ENCODE assay signal across 1 cellular context in the genomic region with DNA sequence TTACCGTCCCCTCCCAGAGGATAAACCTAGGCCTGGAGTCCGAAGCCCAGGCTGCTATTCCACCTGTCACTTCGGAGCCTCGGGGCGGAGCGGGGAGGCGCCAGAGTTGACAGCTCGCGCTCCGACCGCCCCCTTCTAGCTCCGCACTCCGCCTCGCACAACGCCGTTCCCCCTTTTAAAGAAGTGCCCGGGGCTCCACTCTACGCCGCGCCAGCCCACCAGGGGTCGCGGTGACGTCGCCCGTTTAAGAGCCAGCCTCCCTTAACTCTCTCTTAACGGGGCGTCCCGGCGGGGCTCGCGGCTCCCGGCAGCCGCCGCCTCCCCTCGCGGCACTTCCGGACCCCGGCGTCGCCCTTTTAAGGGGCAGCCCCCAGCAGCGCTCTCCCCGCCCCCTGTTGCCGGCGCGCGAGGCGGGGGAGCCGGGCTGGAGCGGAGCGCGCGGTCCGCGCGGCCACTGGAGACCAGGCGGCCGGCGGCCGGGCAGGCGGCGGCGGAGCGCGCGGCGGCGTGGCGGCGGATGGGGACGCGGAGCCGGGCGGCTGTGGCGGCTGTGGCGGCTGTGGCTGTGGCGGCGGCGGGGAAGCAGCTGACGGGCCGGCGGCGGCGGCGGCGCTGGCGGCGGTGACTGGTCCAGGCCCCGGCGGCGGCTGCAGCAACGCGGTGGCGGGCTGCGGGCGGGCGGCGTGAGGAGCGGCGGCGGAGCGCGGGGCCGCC.
TF ChIP-seq lines count a peak whose summit lies in the region.

Gene INAFM2, plus strand, starts transcription at position 454 of the 714 bp plus-strand sequence. CDS start 364 bp downstream, outside the sequence.

TF ChIP-seq in HepG2, 621 proteins besides CTCF, POLR2A, EP300 and RAD21 (continued from another document and continues in another):
- TF ChIP-seq, protein P1, sequence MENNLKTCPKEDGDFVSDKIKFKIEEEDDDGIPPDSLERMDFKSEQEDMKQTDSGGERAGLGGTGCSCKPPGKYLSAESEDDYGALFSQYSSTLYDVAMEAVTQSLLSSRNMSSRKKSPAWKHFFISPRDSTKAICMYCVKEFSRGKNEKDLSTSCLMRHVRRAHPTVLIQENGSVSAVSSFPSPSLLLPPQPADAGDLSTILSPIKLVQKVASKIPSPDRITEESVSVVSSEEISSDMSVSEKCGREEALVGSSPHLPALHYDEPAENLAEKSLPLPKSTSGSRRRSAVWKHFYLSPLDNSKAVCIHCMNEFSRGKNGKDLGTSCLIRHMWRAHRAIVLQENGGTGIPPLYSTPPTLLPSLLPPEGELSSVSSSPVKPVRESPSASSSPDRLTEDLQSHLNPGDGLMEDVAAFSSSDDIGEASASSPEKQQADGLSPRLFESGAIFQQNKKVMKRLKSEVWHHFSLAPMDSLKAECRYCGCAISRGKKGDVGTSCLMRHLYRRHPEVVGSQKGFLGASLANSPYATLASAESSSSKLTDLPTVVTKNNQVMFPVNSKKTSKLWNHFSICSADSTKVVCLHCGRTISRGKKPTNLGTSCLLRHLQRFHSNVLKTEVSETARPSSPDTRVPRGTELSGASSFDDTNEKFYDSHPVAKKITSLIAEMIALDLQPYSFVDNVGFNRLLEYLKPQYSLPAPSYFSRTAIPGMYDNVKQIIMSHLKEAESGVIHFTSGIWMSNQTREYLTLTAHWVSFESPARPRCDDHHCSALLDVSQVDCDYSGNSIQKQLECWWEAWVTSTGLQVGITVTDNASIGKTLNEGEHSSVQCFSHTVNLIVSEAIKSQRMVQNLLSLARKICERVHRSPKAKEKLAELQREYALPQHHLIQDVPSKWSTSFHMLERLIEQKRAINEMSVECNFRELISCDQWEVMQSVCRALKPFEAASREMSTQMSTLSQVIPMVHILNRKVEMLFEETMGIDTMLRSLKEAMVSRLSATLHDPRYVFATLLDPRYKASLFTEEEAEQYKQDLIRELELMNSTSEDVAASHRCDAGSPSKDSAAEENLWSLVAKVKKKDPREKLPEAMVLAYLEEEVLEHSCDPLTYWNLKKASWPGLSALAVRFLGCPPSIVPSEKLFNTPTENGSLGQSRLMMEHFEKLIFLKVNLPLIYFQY (CRISPR knock-in tag; IDR thresholded peaks at IDR 0.05; ENCODE audit: borderline replicate concordance): no peak
- TF ChIP-seq ZNF670 (CRISPR knock-in tag; IDR thresholded peaks at IDR 0.05; ENCODE audit: borderline replicate concordance) (no peak), HNF4G (IDR thresholded peaks at IDR 0.05; ENCODE audit: borderline replicate concordance, low read depth, low read length) (no peak), HNF4G (CRISPR knock-in tag; IDR thresholded peaks at IDR 0.05; ENCODE audit: borderline replicate concordance, low read depth) (no peak), ARNTL (CRISPR knock-in tag; IDR thresholded peaks at IDR 0.05) (no peak), CENPX (CRISPR knock-in tag; IDR thresholded peaks at IDR 0.05) (no peak), MTA1 (CRISPR knock-in tag; IDR thresholded peaks at IDR 0.05; ENCODE audit: borderline replicate concordance) (no peak), LRRFIP1 (CRISPR knock-in tag; conservative IDR thresholded peaks at IDR 0.05) (no peak), HDAC6 (IDR thresholded peaks at IDR 0.05; ENCODE audit: low read depth, low read length) (no peak), ZNF12 (CRISPR knock-in tag; IDR thresholded peaks at IDR 0.05) (no peak), ZNF275 (CRISPR knock-in tag; IDR thresholded peaks at IDR 0.05; ENCODE audit: borderline replicate concordance) (no peak), ZNF101 (CRISPR knock-in tag; IDR thresholded peaks at IDR 0.05; ENCODE audit: borderline replicate concordance, low read depth) (no peak), ARNT2 (CRISPR knock-in tag; IDR thresholded peaks at IDR 0.05; ENCODE audit: low read depth) (0 out of 2 replicates have a peak, but pooled peaks have one; percentile 29), NR0B2 (CRISPR knock-in tag; IDR thresholded peaks at IDR 0.05) (peak; percentile 76; the same call in 1 of the 2 replicates), GATAD2A (CRISPR knock-in tag; IDR thresholded peaks at IDR 0.05) (peak; percentile 31; the same call in 1 of the 2 replicates), ZNF788 (CRISPR knock-in tag; IDR thresholded peaks at IDR 0.05; ENCODE audit: borderline replicate concordance) (no peak), NR3C1 (CRISPR knock-in tag; IDR thresholded peaks at IDR 0.05) (no peak), ZNF672 (CRISPR knock-in tag; IDR thresholded peaks at IDR 0.05) (no peak), ZKSCAN1 (IDR thresholded peaks at IDR 0.05; ENCODE audit: low read length) (no peak), TGIF2 (CRISPR knock-in tag; IDR thresholded peaks at IDR 0.05) (peak; percentile 98), KLF16 (CRISPR knock-in tag; IDR thresholded peaks at IDR 0.05) (peak in 1 of 2 experiments; percentile 62; a peak in 2 of 4 replicates), MEIS1 (CRISPR knock-in tag; IDR thresholded peaks at IDR 0.05; ENCODE audit: borderline replicate concordance) (peak; percentile 96), ZBTB37 (CRISPR knock-in tag; IDR thresholded peaks at IDR 0.05) (no peak), BRCA1 (CRISPR knock-in tag; IDR thresholded peaks at IDR 0.05) (no peak), CBX5 (CRISPR knock-in tag; IDR thresholded peaks at IDR 0.05; ENCODE audit: borderline replicate concordance) (no peak), ZNF205 (CRISPR knock-in tag; IDR thresholded peaks at IDR 0.05) (no peak), ZNF652 (CRISPR knock-in tag; IDR thresholded peaks at IDR 0.05; ENCODE audit: borderline replicate concordance, low read depth) (peak; percentile 77; the same call in 1 of the 2 replicates), PHF5A (CRISPR knock-in tag; IDR thresholded peaks at IDR 0.05; ENCODE audit: low read depth, unreplicated experiment) (no peak), PTBP1 (IDR thresholded peaks at IDR 0.05; ENCODE audit: low read depth, low read length, poor library complexity, severe bottlenecking) (no peak), ZNF746 (CRISPR knock-in tag; IDR thresholded peaks at IDR 0.05) (no peak), TFDP1 (CRISPR knock-in tag; IDR thresholded peaks at IDR 0.05; ENCODE audit: borderline replicate concordance) (peak; percentile 65; the same call in 1 of the 2 replicates), HMG20B (CRISPR knock-in tag; conservative IDR thresholded peaks at IDR 0.05) (no peak), RXRA (CRISPR knock-in tag; IDR thresholded peaks at IDR 0.05) (peak; percentile 54; the same call in 1 of the 2 replicates), EHMT2 (IDR thresholded peaks at IDR 0.05; ENCODE audit: borderline replicate concordance, low read depth, low read length) (no peak), IRX3 (CRISPR knock-in tag; IDR thresholded peaks at IDR 0.05; ENCODE audit: borderline replicate concordance, low read depth) (peak; percentile 38; the same call in 1 of the 2 replicates), PAF1 (CRISPR knock-in tag; IDR thresholded peaks at IDR 0.05) (no peak), NFAT5 (CRISPR knock-in tag; IDR thresholded peaks at IDR 0.05) (no peak), SNAPC2 (CRISPR knock-in tag; IDR thresholded peaks at IDR 0.05) (no peak), HNRNPH1 (optimal IDR thresholded peaks at IDR 0.05; ENCODE audit: low read depth, low read length) (no peak), ZNF850 (CRISPR knock-in tag; conservative IDR thresholded peaks at IDR 0.05) (0 out of 2 replicates have a peak, but pooled peaks have one; percentile 1)
- TF ChIP-seq, protein P2, sequence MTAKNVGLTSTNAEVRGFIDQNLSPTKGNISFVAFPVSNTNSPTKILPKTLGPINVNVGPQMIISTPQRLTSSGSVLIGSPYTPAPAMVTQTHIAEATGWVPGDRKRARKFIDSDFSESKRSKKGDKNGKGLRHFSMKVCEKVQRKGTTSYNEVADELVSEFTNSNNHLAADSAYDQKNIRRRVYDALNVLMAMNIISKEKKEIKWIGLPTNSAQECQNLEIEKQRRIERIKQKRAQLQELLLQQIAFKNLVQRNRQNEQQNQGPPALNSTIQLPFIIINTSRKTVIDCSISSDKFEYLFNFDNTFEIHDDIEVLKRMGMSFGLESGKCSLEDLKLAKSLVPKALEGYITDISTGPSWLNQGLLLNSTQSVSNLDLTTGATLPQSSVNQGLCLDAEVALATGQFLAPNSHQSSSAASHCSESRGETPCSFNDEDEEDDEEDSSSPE (CRISPR knock-in tag; IDR thresholded peaks at IDR 0.05): peak; percentile 73
